ENCODE assay signal across 20 cellular contexts in the genomic region with DNA sequence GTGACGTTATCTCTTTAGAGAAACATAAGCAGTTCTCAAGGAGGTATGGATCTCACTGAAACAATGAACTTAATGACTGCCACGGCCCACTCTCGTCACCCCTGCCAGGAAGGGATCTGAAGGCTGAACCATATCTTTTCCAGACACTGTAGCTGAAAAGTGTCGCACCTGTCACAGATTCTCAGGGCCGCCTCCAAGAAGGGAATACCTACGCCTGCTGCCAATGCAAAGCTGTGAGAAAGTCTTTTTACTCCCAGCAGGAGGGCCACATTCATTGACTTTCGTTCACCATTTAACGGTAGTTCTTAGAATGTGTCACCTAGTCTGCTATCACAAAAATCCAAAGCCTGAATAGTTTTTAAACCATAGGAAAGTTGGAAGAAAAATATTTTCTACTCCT.
"Had no signal": no experiment of that assay in that cellular context is flagged by ENCODE, and none has a peak within 500 bp of the region (broad histone marks: within the 10 kb centered on the region; RNA-seq: fewer than 3 reads in every experiment).

No MANE protein-coding gene starts in this region.

- H3K27me3 Mint-ChIP-seq: activated CD4-positive, alpha-beta memory T cell treated with anti-CD3 and anti-CD28 coated beads, Interleukin-2, amount 10 ng/mL, durations not matched to agents 7 days and 5 days had no signal

- H3K27ac Mint-ChIP-seq: activated CD4-positive, alpha-beta memory T cell treated with anti-CD3 and anti-CD28 coated beads, Interleukin-2, amount 10 ng/mL, durations not matched to agents 7 days and 5 days; activated CD4-positive, alpha-beta T cell treated with anti-CD3 and anti-CD28 coated beads, Interleukin-2, amount 10 ng/mL, durations not matched to agents 7 days and 5 days; activated naive CD4-positive, alpha-beta T cell treated with anti-CD3 and anti-CD28 coated beads, Interleukin-2, amount 50 U/mL, for 24 hours; activated naive CD8-positive, alpha-beta T cell treated with anti-CD3 and anti-CD28 coated beads, Interleukin-2, amount 50 U/mL, for 24 hours; activated T-helper 2 cell treated with anti-CD3 and anti-CD28 coated beads, Interferon-gamma antibody, Interleukin-2, Interleukin-4, amounts not matched to agents 10 μg/mL and 5 μg/mL and 100 μg/mL, durations not matched to agents 14 hours and 24 hours and 36 hours; nephron progenitor cell had no signal

- ATAC-seq: activated naive CD8-positive, alpha-beta T cell treated with anti-CD3 and anti-CD28 coated beads, Interleukin-2, amount 50 U/mL, for 24 hours; activated T-cell treated with anti-CD3 and anti-CD28 coated beads, Interleukin-2, amount 50 U/mL, for 4 hours; right cardiac atrium; T-helper 17 cell had no signal

- H3K36me3 Mint-ChIP-seq: activated naive CD4-positive, alpha-beta T cell treated with anti-CD3 and anti-CD28 coated beads, Interleukin-2, amount 50 U/mL, for 24 hours had no signal

- H3K27me3 ChIP-seq: tibial nerve had no signal

- H3K9me3 ChIP-seq: left ventricle myocardium inferior, tibial nerve had no signal

- H3K4me1 ChIP-seq: parathyroid adenoma had no signal

- H3K9me3 Mint-ChIP-seq: activated CD4-positive, alpha-beta memory T cell treated with anti-CD3 and anti-CD28 coated beads, Interleukin-2, amount 10 ng/mL, durations not matched to agents 7 days and 5 days; activated CD4-positive, alpha-beta T cell treated with anti-CD3 and anti-CD28 coated beads, Interleukin-2, amount 10 ng/mL, durations not matched to agents 7 days and 5 days; activated naive CD4-positive, alpha-beta T cell treated with anti-CD3 and anti-CD28 coated beads, Interleukin-2, amount 50 U/mL, for 24 hours; activated naive CD8-positive, alpha-beta T cell treated with anti-CD3 and anti-CD28 coated beads, Interleukin-2, amount 50 U/mL, for 24 hours; activated T-cell treated with anti-CD3 and anti-CD28 coated beads, Interleukin-2, amount 50 U/mL, for 4 hours; activated T-helper 2 cell treated with anti-CD3 and anti-CD28 coated beads, Interferon-gamma antibody, Interleukin-2, Interleukin-4, amounts not matched to agents 10 μg/mL and 5 μg/mL and 100 μg/mL, durations not matched to agents 14 hours and 24 hours and 36 hours had no signal

- H3K27ac ChIP-seq: left ventricle myocardium inferior, parathyroid adenoma, tibial nerve had no signal

- H3K36me3 ChIP-seq: left ventricle myocardium inferior, tibial nerve had no signal

- DNase-seq: activated CD4-positive, alpha-beta memory T cell treated with anti-CD3 and anti-CD28 coated beads, Interleukin-2, amount 10 ng/mL, durations not matched to agents 7 days and 5 days; activated CD4-positive, alpha-beta T cell treated with anti-CD3 and anti-CD28 coated beads for 1 hour; activated CD4-positive, alpha-beta T cell treated with anti-CD3 and anti-CD28 coated beads, Interleukin-2, amount 10 ng/mL, durations not matched to agents 7 days and 5 days; activated naive CD8-positive, alpha-beta T cell treated with anti-CD3 and anti-CD28 coated beads, Interleukin-2, amount 50 U/mL, for 24 hours; activated T-cell treated with anti-CD3 and anti-CD28 coated beads, Interleukin-2, amount 50 U/mL, for 4 hours; amygdala; effector CD8-positive, alpha-beta T cell; left ventricle myocardium inferior; nephron progenitor cell; nucleus accumbens; right cardiac atrium; stimulated activated CD4-positive, alpha-beta T cell treated with anti-CD3 and anti-CD28 coated beads, Interleukin-15, amount 100 ng/mL, for 24 hours; stimulated activated CD4-positive, alpha-beta T cell treated with anti-CD3 and anti-CD28 coated beads, Interleukin-2, amount 100 ng/mL, for 24 hours; stimulated activated naive CD4-positive, alpha-beta T cell; T-helper 17 cell had no signal

- H3K4me1 Mint-ChIP-seq: activated naive CD4-positive, alpha-beta T cell treated with anti-CD3 and anti-CD28 coated beads, Interleukin-2, amount 50 U/mL, for 24 hours; T-helper 17 cell had no signal

- H3K4me3 Mint-ChIP-seq: activated CD4-positive, alpha-beta memory T cell treated with anti-CD3 and anti-CD28 coated beads, Interleukin-2, amount 10 ng/mL, durations not matched to agents 7 days and 5 days; activated CD4-positive, alpha-beta T cell treated with anti-CD3 and anti-CD28 coated beads, Interleukin-2, amount 10 ng/mL, durations not matched to agents 7 days and 5 days; activated naive CD4-positive, alpha-beta T cell treated with anti-CD3 and anti-CD28 coated beads, Interleukin-2, amount 50 U/mL, for 24 hours; activated naive CD8-positive, alpha-beta T cell treated with anti-CD3 and anti-CD28 coated beads, Interleukin-2, amount 50 U/mL, for 24 hours; activated T-cell treated with anti-CD3 and anti-CD28 coated beads, Interleukin-2, amount 50 U/mL, for 4 hours; nephron progenitor cell; T-helper 17 cell had no signal

- H3K4me3 ChIP-seq: left ventricle myocardium inferior, lung, tibial nerve had no signal
